In the genomic region with DNA sequence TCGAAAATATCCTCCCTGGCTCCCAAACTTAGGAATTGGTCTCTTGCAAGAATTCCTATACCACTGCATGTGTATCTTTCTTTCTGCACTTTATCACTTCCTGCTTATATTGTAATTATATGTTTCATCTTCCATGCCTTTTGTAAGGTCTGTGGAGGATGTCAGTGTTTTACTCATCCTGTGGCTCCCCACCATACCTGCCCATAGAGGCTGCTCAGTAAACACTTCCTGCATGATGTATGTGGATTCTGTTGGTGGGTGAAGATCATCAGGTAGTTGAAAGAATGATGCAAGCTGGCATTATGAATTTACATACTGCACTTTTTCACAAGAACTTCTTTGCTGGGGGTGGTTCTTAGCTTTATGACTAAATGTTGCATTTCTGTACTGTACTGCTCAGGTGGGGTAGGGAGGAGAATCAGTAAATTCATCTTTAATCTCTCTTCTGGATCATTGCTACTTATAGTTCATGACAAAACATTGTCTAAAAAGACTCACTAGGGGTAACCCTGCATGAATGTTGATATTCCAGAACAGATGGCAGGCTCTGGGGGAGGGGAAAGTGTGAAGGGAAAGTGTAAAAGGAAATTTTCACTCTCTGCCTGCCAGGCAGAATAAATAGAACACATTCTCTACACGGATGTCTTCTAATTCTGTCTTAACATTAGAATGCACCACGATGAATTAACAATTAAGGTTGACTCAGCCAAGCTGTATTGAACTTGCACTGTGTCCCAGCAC, we compare ENCODE assay signal across 18 cellular contexts. TPM values are rescaled to one million over a fixed set of nuclear protein-coding genes. Genes with fewer than 3 reads are reported as not detected.
DNase-seq lines count a peak whose midpoint lies in the region; ATAC-seq and TF ChIP-seq lines count a peak whose summit lies in the region.
"Had no signal": no experiment of that assay in that cellular context is flagged by ENCODE, and none has a peak within 500 bp of the region (broad histone marks: within the 10 kb centered on the region; RNA-seq: fewer than 3 reads in every experiment).

No MANE protein-coding gene starts in this region.

- H3K27me3 ChIP-seq in CD8-positive, alpha-beta T cell (ENCODE audit: insufficient read depth, low read length): no peaks in the 10 kb centered on the region
- H3K27me3 ChIP-seq in DND-41 (ENCODE audit: insufficient read depth, low read length, poor library complexity): no peaks in the 10 kb centered on the region
- no peaks in the 10 kb centered on the region for H3K27me3 ChIP-seq in naive thymus-derived CD4-positive, alpha-beta T cell (ENCODE audit: control insufficient read depth in 2 of 2, insufficient read depth in 2 of 2, low read length in 2 of 2)
- H3K27me3 ChIP-seq: heart left ventricle had no signal

- H3K4me1 ChIP-seq in CD8-positive, alpha-beta T cell (ENCODE audit: insufficient read depth, low read length): no peaks in the 10 kb centered on the region
- no peaks in the 10 kb centered on the region for H3K4me1 ChIP-seq in DND-41 (ENCODE audit: insufficient read depth, low read length)
- no peaks in the 10 kb centered on the region for H3K4me1 ChIP-seq in naive thymus-derived CD4-positive, alpha-beta T cell (ENCODE audit: control insufficient read depth in 2 of 2, insufficient read depth in 2 of 2, low read length in 2 of 2)

- DNase-seq in CD8-positive, alpha-beta T cell: no peak
- DNase-seq in DND-41 (no peak), chondrocyte (ENCODE audit: low spot score) (no peak), midbrain (lab: John Stamatoyannopoulos, UW) (no peak)
- DNase-seq in naive thymus-derived CD4-positive, alpha-beta T cell: peak in 1 of 9 donors; percentile 8
- DNase-seq: activated gamma-delta T cell; DMS153; HFFc6; NCI-H2081; stimulated activated CD4-positive, alpha-beta T cell treated with anti-CD3 and anti-CD28 coated beads, Interleukin-2, amount 100 ng/mL, for 48 hours had no signal

- intact Hi-C loops in CD8-positive, alpha-beta T cell (cut with DNase I, micrococcal nuclease): no loop called here
- intact Hi-C loops in naive thymus-derived CD4-positive, alpha-beta T cell (cut with micrococcal nuclease): no loop called here

- H2AFZ ChIP-seq in DND-41 (ENCODE audit: low read depth, low read length): no peak overlapping the region

- H3K9me3 Mint-ChIP-seq in CD8-positive, alpha-beta T cell: no peaks in the 10 kb centered on the region
- H3K9me3 Mint-ChIP-seq in activated T-helper 17 cell treated with anti-CD3 and anti-CD28 coated beads, Interleukin-2, amount 50 U/mL, for 72 hours: no peaks in the 10 kb centered on the region
- no peaks in the 10 kb centered on the region for H3K9me3 Mint-ChIP-seq in naive thymus-derived CD4-positive, alpha-beta T cell
- H3K9me3 Mint-ChIP-seq in chondrocyte (ENCODE audit: low read depth): no peaks in the 10 kb centered on the region
- H3K9me3 Mint-ChIP-seq: HFFc6, memory B cell had no signal

- no peaks in the 10 kb centered on the region for H3K79me2 ChIP-seq in DND-41 (ENCODE audit: insufficient read depth, low read length)

- no peak overlapping the region for H3K4me3 Mint-ChIP-seq in CD8-positive, alpha-beta T cell
- no peak overlapping the region for H3K4me3 Mint-ChIP-seq in activated T-helper 17 cell treated with anti-CD3 and anti-CD28 coated beads, Interleukin-2, amount 50 U/mL, for 72 hours
- H3K4me3 Mint-ChIP-seq in naive thymus-derived CD4-positive, alpha-beta T cell: no peak overlapping the region
- H3K4me3 Mint-ChIP-seq in chondrocyte (ENCODE audit: unreplicated experiment): no peak overlapping the region
- H3K4me3 Mint-ChIP-seq: B cell, HFFc6, memory B cell had no signal

- peak; percentile 84 for ATAC-seq in CD8-positive, alpha-beta T cell
- ATAC-seq in DND-41 (ENCODE audit: insufficient read depth, low read depth) (peak; percentile 56; the same call in 1 of the 3 replicates), GM21390 (IDR thresholded peaks at IDR 0.05; ENCODE audit: unreplicated experiment) (no peak)
- ATAC-seq in activated T-helper 17 cell treated with anti-CD3 and anti-CD28 coated beads, Interleukin-2, amount 50 U/mL, for 72 hours (replicated peaks): peak; percentile 98
- peak; percentile 40 for ATAC-seq in naive thymus-derived CD4-positive, alpha-beta T cell
- ATAC-seq: Panc1, sciatic nerve, SK-N-SH treated with all-trans-retinoic acid at 6 μM for 48 hours had no signal

- peaks cover 8% of the 10 kb centered on the region for H3K4me1 Mint-ChIP-seq in CD8-positive, alpha-beta T cell (ENCODE audit: low read depth)
- peaks cover 8% of the 10 kb centered on the region for H3K4me1 Mint-ChIP-seq in activated T-helper 17 cell treated with anti-CD3 and anti-CD28 coated beads, Interleukin-2, amount 50 U/mL, for 72 hours
- peaks cover 0 to 10% (median 0%) of the 10 kb centered on the region in 7 donors for H3K4me1 Mint-ChIP-seq in naive thymus-derived CD4-positive, alpha-beta T cell
- H3K4me1 Mint-ChIP-seq in chondrocyte (ENCODE audit: low read depth): peaks cover 13% of the 10 kb centered on the region
- H3K4me1 Mint-ChIP-seq: B cell, memory B cell had no signal

- H4K20me1 ChIP-seq in DND-41 (ENCODE audit: insufficient read depth, low read length): no peaks in the 10 kb centered on the region

- H3K9me3 ChIP-seq in CD8-positive, alpha-beta T cell (ENCODE audit: low read length): no peaks in the 10 kb centered on the region
- H3K9me3 ChIP-seq in DND-41 (ENCODE audit: insufficient read depth, low read length, severe bottlenecking): no peaks in the 10 kb centered on the region
- no peaks in the 10 kb centered on the region for H3K9me3 ChIP-seq in naive thymus-derived CD4-positive, alpha-beta T cell (ENCODE audit: control insufficient read depth in 2 of 3, low read length in 3 of 3)
- H3K9me3 ChIP-seq: heart left ventricle had no signal

- POLR2A ChIA-PET in CD8-positive, alpha-beta T cell (lab: Charles Lee): no interaction called here
- POLR2A ChIA-PET in naive thymus-derived CD4-positive, alpha-beta T cell (lab: Charles Lee): no interaction called here

- no peak overlapping the region for H3K4me2 ChIP-seq in DND-41 (ENCODE audit: insufficient read depth, low read length)

- CTCF ChIA-PET in CD8-positive, alpha-beta T cell (lab: Charles Lee): interaction anchor here (1.0 to 2.2 kb wide), 6 partner anchors 17 to 50 kb away, joined by 3 to 11 read pairs (median 4); no protein-coding TSS in a partner anchor
- CTCF ChIA-PET in naive thymus-derived CD4-positive, alpha-beta T cell (lab: Charles Lee): interaction anchor here (1.0 kb wide), 1 partner anchor 20 kb away, joined by 4 read pairs; no protein-coding TSS in a partner anchor

- TF ChIP-seq CTCF in CD8-positive, alpha-beta T cell (IDR thresholded peaks at IDR 0.05): no peak
- TF ChIP-seq CTCF in DND-41 (IDR thresholded peaks at IDR 0.05; ENCODE audit: borderline replicate concordance, extremely low read depth, low read length, poor library complexity, severe bottlenecking) (no peak), chondrocyte (IDR thresholded peaks at IDR 0.05) (no peak)

- no peaks in the 10 kb centered on the region for H3K36me3 ChIP-seq in CD8-positive, alpha-beta T cell (ENCODE audit: insufficient read depth, low read length)
- no peaks in the 10 kb centered on the region for H3K36me3 ChIP-seq in DND-41 (ENCODE audit: insufficient read depth, low read length)
- no peaks in the 10 kb centered on the region for H3K36me3 ChIP-seq in naive thymus-derived CD4-positive, alpha-beta T cell (ENCODE audit: control insufficient read depth in 2 of 3, insufficient read depth in 3 of 3, low read length in 3 of 3)
- H3K36me3 ChIP-seq: heart left ventricle had no signal

- H3K27me3 Mint-ChIP-seq in CD8-positive, alpha-beta T cell (ENCODE audit: low read depth): no peaks in the 10 kb centered on the region
- no peaks in the 10 kb centered on the region for H3K27me3 Mint-ChIP-seq in activated T-helper 17 cell treated with anti-CD3 and anti-CD28 coated beads, Interleukin-2, amount 50 U/mL, for 72 hours
- H3K27me3 Mint-ChIP-seq in naive thymus-derived CD4-positive, alpha-beta T cell: peaks cover 0 to 2% (median 0%) of the 10 kb centered on the region in 5 donors
- peaks cover 2% of the 10 kb centered on the region for H3K27me3 Mint-ChIP-seq in chondrocyte (ENCODE audit: low read depth)

- H3K36me3 Mint-ChIP-seq in CD8-positive, alpha-beta T cell: no peaks in the 10 kb centered on the region
- H3K36me3 Mint-ChIP-seq in activated T-helper 17 cell treated with anti-CD3 and anti-CD28 coated beads, Interleukin-2, amount 50 U/mL, for 72 hours (ENCODE audit: low read depth): no peaks in the 10 kb centered on the region
- no peaks in the 10 kb centered on the region for H3K36me3 Mint-ChIP-seq in naive thymus-derived CD4-positive, alpha-beta T cell
- peaks cover 2% of the 10 kb centered on the region for H3K36me3 Mint-ChIP-seq in chondrocyte (ENCODE audit: low read depth)
- H3K36me3 Mint-ChIP-seq: memory B cell had no signal

- H3K4me3 ChIP-seq in CD8-positive, alpha-beta T cell (ENCODE audit: low read depth, low read length): no peak overlapping the region
- no peak overlapping the region for H3K4me3 ChIP-seq in DND-41 (ENCODE audit: low read depth in 1 of 2, low read length in 2 of 2)
- H3K4me3 ChIP-seq in naive thymus-derived CD4-positive, alpha-beta T cell (ENCODE audit: low read length): no peak overlapping the region
- H3K4me3 ChIP-seq: heart left ventricle had no signal

- no peak overlapping the region for H3K27ac Mint-ChIP-seq in CD8-positive, alpha-beta T cell
- peak overlapping the region; percentile 6 for H3K27ac Mint-ChIP-seq in activated T-helper 17 cell treated with anti-CD3 and anti-CD28 coated beads, Interleukin-2, amount 50 U/mL, for 72 hours
- peak overlapping the region in 1 of 9 donors; percentile 22 for H3K27ac Mint-ChIP-seq in naive thymus-derived CD4-positive, alpha-beta T cell
- H3K27ac Mint-ChIP-seq in chondrocyte (ENCODE audit: unreplicated experiment): no peak overlapping the region
- H3K27ac Mint-ChIP-seq: B cell, HFFc6, memory B cell had no signal

- no peak overlapping the region for H3K9ac ChIP-seq in DND-41 (ENCODE audit: low read depth, low read length)

- no peak overlapping the region for H3K27ac ChIP-seq in CD8-positive, alpha-beta T cell (ENCODE audit: low read depth, low read length)
- H3K27ac ChIP-seq in DND-41 (ENCODE audit: low read length): no peak overlapping the region
- H3K27ac ChIP-seq in naive thymus-derived CD4-positive, alpha-beta T cell (ENCODE audit: low read depth, low read length): no peak overlapping the region
- H3K27ac ChIP-seq: heart left ventricle had no signal

RNA-seq across cellular contexts. Expression of a gene that starts 35.9 kb away (rescaled TPM):
- under 1 TPM; 0.08 to 0.14 TPM for total RNA-seq in CD8-positive, alpha-beta T cell
- under 1 TPM; 0.28 to 0.42 TPM for total RNA-seq in activated T-helper 17 cell treated with anti-CD3 and anti-CD28 coated beads, Interleukin-2, amount 50 U/mL, for 72 hours
- under 1 TPM in 4 of 5 experiments, not detected in 1; 0.12 to 0.49 (median 0.15) TPM for total RNA-seq in naive thymus-derived CD4-positive, alpha-beta T cell
- not detected for polyA plus RNA-seq in naive thymus-derived CD4-positive, alpha-beta T cell
- 0.44 to 1.3 TPM (median 0.55 TPM) in 3 replicates for total RNA-seq in chondrocyte
- total RNA-seq: HFFc6 had no signal
